Comparison of ENCODE assay signal across 9 cellular contexts in the genomic region with DNA sequence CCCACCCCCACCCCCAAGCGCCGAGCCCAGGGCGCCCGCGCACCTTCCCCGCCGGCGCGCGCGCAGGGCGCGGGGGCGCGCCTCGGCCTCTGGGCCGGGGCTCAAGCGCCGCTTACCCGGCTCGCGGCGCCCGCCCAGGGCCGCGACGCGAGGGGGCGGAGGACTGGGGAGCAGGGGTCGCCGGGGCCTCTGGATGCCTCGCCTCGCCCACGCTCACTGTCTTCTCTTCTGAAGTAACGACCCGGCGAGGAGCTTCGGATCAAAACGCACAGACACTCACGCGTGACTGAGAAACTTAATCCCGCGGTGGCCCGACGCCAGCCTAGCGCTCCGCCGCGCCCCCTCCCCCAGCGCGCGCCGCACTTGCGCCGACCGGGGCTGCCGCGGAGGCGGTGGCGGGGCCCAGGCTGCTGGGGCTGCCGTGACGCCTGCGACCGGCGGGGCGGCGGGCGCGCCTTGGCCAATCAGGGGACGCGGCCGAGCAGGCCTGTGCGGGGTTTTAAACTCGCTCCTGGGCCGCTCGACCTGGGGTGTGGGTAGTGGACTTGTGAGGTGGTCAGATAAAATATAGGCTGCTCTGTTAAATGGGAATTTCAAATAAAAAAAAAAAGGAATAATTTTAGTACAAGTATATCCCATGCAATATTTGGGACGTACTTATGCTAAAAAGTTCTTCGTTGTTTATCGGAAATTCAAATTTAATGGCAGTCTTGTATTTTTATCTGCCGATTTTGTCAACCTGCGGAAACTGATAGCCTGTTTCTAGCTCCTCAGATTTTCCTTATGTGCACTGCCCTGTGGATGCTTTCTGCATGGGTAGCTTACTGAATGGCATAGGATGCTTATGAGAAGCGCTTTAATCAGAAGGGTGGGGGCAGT. TPM values are rescaled to one million over a fixed set of nuclear protein-coding genes. Genes with fewer than 3 reads are reported as not detected.
DNase-seq lines count a peak whose midpoint lies in the region; ATAC-seq and TF ChIP-seq lines count a peak whose summit lies in the region.
"Had no signal": no experiment of that assay in that cellular context is flagged by ENCODE, and none has a peak within 500 bp of the region (broad histone marks: within the 10 kb centered on the region; RNA-seq: fewer than 3 reads in every experiment).

A gene with protein sequence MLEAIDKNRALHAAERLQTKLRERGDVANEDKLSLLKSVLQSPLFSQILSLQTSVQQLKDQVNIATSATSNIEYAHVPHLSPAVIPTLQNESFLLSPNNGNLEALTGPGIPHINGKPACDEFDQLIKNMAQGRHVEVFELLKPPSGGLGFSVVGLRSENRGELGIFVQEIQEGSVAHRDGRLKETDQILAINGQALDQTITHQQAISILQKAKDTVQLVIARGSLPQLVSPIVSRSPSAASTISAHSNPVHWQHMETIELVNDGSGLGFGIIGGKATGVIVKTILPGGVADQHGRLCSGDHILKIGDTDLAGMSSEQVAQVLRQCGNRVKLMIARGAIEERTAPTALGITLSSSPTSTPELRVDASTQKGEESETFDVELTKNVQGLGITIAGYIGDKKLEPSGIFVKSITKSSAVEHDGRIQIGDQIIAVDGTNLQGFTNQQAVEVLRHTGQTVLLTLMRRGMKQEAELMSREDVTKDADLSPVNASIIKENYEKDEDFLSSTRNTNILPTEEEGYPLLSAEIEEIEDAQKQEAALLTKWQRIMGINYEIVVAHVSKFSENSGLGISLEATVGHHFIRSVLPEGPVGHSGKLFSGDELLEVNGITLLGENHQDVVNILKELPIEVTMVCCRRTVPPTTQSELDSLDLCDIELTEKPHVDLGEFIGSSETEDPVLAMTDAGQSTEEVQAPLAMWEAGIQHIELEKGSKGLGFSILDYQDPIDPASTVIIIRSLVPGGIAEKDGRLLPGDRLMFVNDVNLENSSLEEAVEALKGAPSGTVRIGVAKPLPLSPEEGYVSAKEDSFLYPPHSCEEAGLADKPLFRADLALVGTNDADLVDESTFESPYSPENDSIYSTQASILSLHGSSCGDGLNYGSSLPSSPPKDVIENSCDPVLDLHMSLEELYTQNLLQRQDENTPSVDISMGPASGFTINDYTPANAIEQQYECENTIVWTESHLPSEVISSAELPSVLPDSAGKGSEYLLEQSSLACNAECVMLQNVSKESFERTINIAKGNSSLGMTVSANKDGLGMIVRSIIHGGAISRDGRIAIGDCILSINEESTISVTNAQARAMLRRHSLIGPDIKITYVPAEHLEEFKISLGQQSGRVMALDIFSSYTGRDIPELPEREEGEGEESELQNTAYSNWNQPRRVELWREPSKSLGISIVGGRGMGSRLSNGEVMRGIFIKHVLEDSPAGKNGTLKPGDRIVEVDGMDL (N-terminal part only) (minus strand): TSS at position 409 of the 879 bp plus-strand sequence. CDS start 29,377 bp downstream, outside the sequence.

- peaks cover 21% of the 10 kb centered on the region for H3K79me2 ChIP-seq in PC-9 (ENCODE audit: low read depth)

- H3K4me3 Mint-ChIP-seq in CD14-positive monocyte, result peak within 1 kb of the TSS in 1 of 2 donors; percentile 82

- DNase-seq in HFF-Myc (ENCODE audit: extremely low read depth, low read depth), result no peak
- peak in 1 of 2 experiments; percentile 60 for DNase-seq in PC-9
- DNase-seq in epithelial cell of esophagus (ENCODE audit: low read depth), result peak; percentile 64
- peak; percentile 81 to 86 for DNase-seq in lung microvascular endothelial cell (ENCODE audit: low read depth in 2 of 2)
- peak; percentile 38 to 80 for DNase-seq in tibial artery
- no peak for DNase-seq in effector CD4-positive, alpha-beta T cell
- no peak for DNase-seq in CD14-positive monocyte (ENCODE audit: low spot score)

- H3K27ac Mint-ChIP-seq in CD14-positive monocyte, result no peak within 1 kb of the TSS

- no peaks in the 10 kb centered on the region for H3K27me3 ChIP-seq in PC-9 (ENCODE audit: insufficient read depth, low read depth)
- H3K27me3 ChIP-seq in tibial artery, result no peaks in the 10 kb centered on the region

- TF ChIP-seq CTCF in HFF-Myc (IDR thresholded peaks at IDR 0.05; ENCODE audit: low read depth, low read length, missing control alignments) (no peak), PC-9 (conservative IDR thresholded peaks at IDR 0.05) (no peak), epithelial cell of esophagus (IDR thresholded peaks at IDR 0.05; ENCODE audit: insufficient read depth, low read depth, low read length, missing control alignments) (no peak), tibial artery (IDR thresholded peaks at IDR 0.05) (peak in 1 of 2 experiments; percentile 26), CD14-positive monocyte (IDR thresholded peaks at IDR 0.05) (no peak)

- H3K9me3 ChIP-seq in PC-9 (ENCODE audit: insufficient read depth, low read depth) (no peaks in the 10 kb centered on the region), tibial artery (no peaks in the 10 kb centered on the region)

- H3K4me1 Mint-ChIP-seq in CD14-positive monocyte, result peaks cover 2% of the 10 kb centered on the region

- ATAC-seq in HG03378 (IDR thresholded peaks at IDR 0.05; ENCODE audit: unreplicated experiment), result no peak

- H3K4me1 ChIP-seq in PC-9 (replicated peaks; ENCODE audit: insufficient read depth), result peaks cover 10% of the 10 kb centered on the region
- H3K4me1 ChIP-seq in tibial artery, result peaks cover 0 to 35% (median 20%) of the 10 kb centered on the region in 4 donors

- H3K4me3 ChIP-seq in HFF-Myc (replicated peaks; ENCODE audit: low read depth, low read length) (peak within 1 kb of the TSS; percentile 73), PC-9 (peak within 1 kb of the TSS; percentile 66), epithelial cell of esophagus (ENCODE audit: low read length) (peak within 1 kb of the TSS; percentile 54), tibial artery (peak within 1 kb of the TSS; percentile 78 to 89)

- H3K27ac ChIP-seq in PC-9, result no peak within 1 kb of the TSS
- peak within 1 kb of the TSS; percentile 95 to 98 for H3K27ac ChIP-seq in tibial artery

- H3K9me2 ChIP-seq in PC-9 (ENCODE audit: insufficient read depth), result no peaks in the 10 kb centered on the region

- H3F3A ChIP-seq in PC-9 (ENCODE audit: insufficient read depth, low read depth), result no peaks in the 10 kb centered on the region

- BruUV-seq in PC-9 (replicated peaks; lab: Mats Ljungman, UMichigan), result TSS peak; percentile 73

- H3K36me3 Mint-ChIP-seq in CD14-positive monocyte, result no peaks in the 10 kb centered on the region

- H3K36me3 ChIP-seq in PC-9 (ENCODE audit: low read depth) (no peaks in the 10 kb centered on the region), tibial artery (no peaks in the 10 kb centered on the region)

- CTCF ChIA-PET in PC-9 (lab: Charles Lee), result interaction anchor here (0.6 kb wide), 2 partner anchors 577 to 1411 kb away, joined by 3 to 8 read pairs; no protein-coding TSS in a partner anchor

- intact Hi-C loops in PC-9 (cut with micrococcal nuclease; ENCODE audit: unreplicated experiment) (no loop called here), tibial artery (cut with DNase I; ENCODE audit: low total_unique reads) (loop anchor here (10.0 kb wide), 1 partner anchor 65 kb away; no protein-coding TSS in a partner anchor), CD14-positive monocyte (cut with micrococcal nuclease) (no loop called here)

- peaks cover 19 to 43% (median 29%) of the 10 kb centered on the region in 3 donors for H3K27me3 Mint-ChIP-seq in CD14-positive monocyte (ENCODE audit: low read depth in 3 of 3)

- peak within 1 kb of the TSS; percentile 80 for H3K4me2 ChIP-seq in PC-9

- peaks cover 0 to 10% (median 2%) of the 10 kb centered on the region in 7 donors for H3K9me3 Mint-ChIP-seq in CD14-positive monocyte

- H2AFZ ChIP-seq in PC-9, result peak within 1 kb of the TSS; percentile 75; the same call in 1 of the 2 replicates

- H4K20me1 ChIP-seq in PC-9 (ENCODE audit: insufficient read depth), result no peaks in the 10 kb centered on the region

- POLR2A ChIA-PET in PC-9 (lab: Charles Lee; ENCODE audit: unreplicated experiment), result no interaction called here

RNA-seq across cellular contexts. Expression of the gene that starts here (rescaled TPM):
- 10.8 and 15.3 TPM in 2 replicates for total RNA-seq in PC-9 (2021)
- 55.8 and 112 TPM in 2 replicates for total RNA-seq in lung microvascular endothelial cell
- polyA plus RNA-seq in CD14-positive monocyte, result not detected
- total RNA-seq: T-helper 1 cell treated with Interleukin-12 subunit alpha and Interleukin-12 subunit beta and Interleukin-4 antibody, amounts not matched to agents 30 ng/mL and 1 ng/mL, for 36 hours had no signal

Comparison
In these comparisons a context has a peak if more than half of its experiments do, and no peak if none do; other contexts are left out.
1. DNase-seq: peak in epithelial cell of esophagus (single experiment), lung microvascular endothelial cell (2 of 2) and tibial artery (2 of 2); none in HFF-Myc (single experiment), effector CD4-positive, alpha-beta T cell (single experiment) and CD14-positive monocyte (single experiment).
2. Peak in every context shown above with its lines, with median percentiles within 50 percentile points of each other: H3K4me3 ChIP-seq.